37 cellular contexts compared by ENCODE assay signal in the genomic region with DNA sequence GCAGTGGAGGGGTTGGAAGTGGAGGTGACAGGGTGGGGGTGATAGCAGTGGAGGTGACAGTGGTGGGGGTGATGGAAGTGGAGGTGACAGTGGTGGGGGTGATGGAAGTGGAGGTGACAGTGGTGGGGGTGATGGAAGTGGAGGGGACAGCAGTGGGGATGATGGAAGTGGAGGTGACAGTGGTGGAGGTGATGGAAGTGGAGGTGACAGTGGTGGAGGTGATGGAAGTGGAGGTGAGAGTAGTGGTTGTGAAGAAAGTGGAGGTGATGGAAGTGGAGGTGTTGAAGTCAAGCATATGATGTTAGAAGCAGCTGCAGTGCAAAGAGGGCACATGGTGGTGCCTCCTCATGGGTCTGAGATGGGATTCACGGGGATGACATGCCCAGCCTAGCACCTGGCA.
"Had no signal": no experiment of that assay in that cellular context is flagged by ENCODE, and none has a peak within 500 bp of the region (broad histone marks: within the 10 kb centered on the region; RNA-seq: fewer than 3 reads in every experiment).

No MANE protein-coding gene starts in this region.

- H3K36me3 Mint-ChIP-seq: activated CD4-positive, alpha-beta memory T cell treated with anti-CD3 and anti-CD28 coated beads for 36 hours; activated naive CD4-positive, alpha-beta T cell treated with anti-CD3 and anti-CD28 coated beads, Interleukin-2, amount 10 ng/mL, durations not matched to agents 7 days and 5 days; activated naive CD4-positive, alpha-beta T cell treated with anti-CD3 and anti-CD28 coated beads, Interleukin-2, amount 50 U/mL, for 24 hours; activated naive CD8-positive, alpha-beta T cell; activated naive CD8-positive, alpha-beta T cell treated with anti-CD3 and anti-CD28 coated beads, Interleukin-2, amount 10 ng/mL, durations not matched to agents 7 days and 5 days; brain had no signal

- H3K9me3 ChIP-seq: ascending aorta had no signal

- ATAC-seq: activated CD8-positive, alpha-beta T cell treated with anti-CD3 and anti-CD28 coated beads for 36 hours; activated naive CD8-positive, alpha-beta T cell treated with anti-CD3 and anti-CD28 coated beads, Interleukin-2, amount 50 U/mL, for 24 hours; activated T-cell treated with anti-CD3 and anti-CD28 coated beads, Interleukin-2, amount 50 U/mL, for 4 hours; activated T-cell treated with anti-CD3 and anti-CD28 coated beads, Interleukin-2, amount 50 U/mL, for 72 hours; activated T-helper 17 cell treated with anti-CD3 and anti-CD28 coated beads, Interleukin-2, amount 50 U/mL, for 72 hours had no signal

- H3K9me3 Mint-ChIP-seq: activated B cell treated with CpG ODN at 0.5 μM for 24 hours; activated CD4-positive, alpha-beta memory T cell treated with anti-CD3 and anti-CD28 coated beads for 36 hours; activated CD4-positive, alpha-beta T cell treated with anti-CD3 and anti-CD28 coated beads, Interleukin-2, amount 10 ng/mL, durations not matched to agents 24 days and 14 days; activated CD8-positive, alpha-beta T cell treated with anti-CD3 and anti-CD28 coated beads for 36 hours; activated naive CD4-positive, alpha-beta T cell treated with anti-CD3 and anti-CD28 coated beads, Interleukin-2, amount 10 ng/mL, durations not matched to agents 7 days and 5 days; activated naive CD4-positive, alpha-beta T cell treated with anti-CD3 and anti-CD28 coated beads, Interleukin-2, amount 50 U/mL, for 24 hours; activated naive CD8-positive, alpha-beta T cell treated with anti-CD3 and anti-CD28 coated beads, Interleukin-2, amount 10 ng/mL, durations not matched to agents 7 days and 5 days; activated naive CD8-positive, alpha-beta T cell treated with anti-CD3 and anti-CD28 coated beads, Interleukin-2, amount 50 U/mL, for 24 hours; activated T-cell treated with anti-CD3 and anti-CD28 coated beads, Interleukin-2, amount 50 U/mL, for 4 hours; activated T-cell treated with anti-CD3 and anti-CD28 coated beads, Interleukin-2, amount 50 U/mL, for 72 hours; activated T-helper 1 cell treated with anti-CD3 and anti-CD28 coated beads, Interleukin-12 subunit alpha, Interleukin-12 subunit beta, Interleukin-2, Interleukin-4 antibody, amounts not matched to agents 30 ng/mL and 10 ng/mL and 1 ng/mL, durations not matched to agents 14 hours and 24 hours and 36 hours; activated T-helper 17 cell treated with anti-CD3 and anti-CD28 coated beads, Interleukin-2, amount 50 U/mL, for 72 hours; central memory CD8-positive, alpha-beta T cell; T-helper 1 cell treated with Interleukin-12 subunit alpha and Interleukin-12 subunit beta and Interleukin-4 antibody, amounts not matched to agents 30 μg/mL and 1 μg/mL, for 36 hours; T-helper 2 cell treated with Interferon-gamma antibody and Interleukin-4, amounts not matched to agents 5 μg/mL and 100 μg/mL, for 36 hours had no signal

- H3K36me3 ChIP-seq: ascending aorta, cardiac muscle cell had no signal

- H3K4me1 ChIP-seq: ascending aorta had no signal

- H3K4me1 Mint-ChIP-seq: activated CD4-positive, alpha-beta T cell treated with anti-CD3 and anti-CD28 coated beads, Interleukin-2, amount 10 ng/mL, durations not matched to agents 24 days and 14 days; activated naive CD4-positive, alpha-beta T cell treated with anti-CD3 and anti-CD28 coated beads, Interleukin-2, amount 10 ng/mL, durations not matched to agents 7 days and 5 days; activated naive CD4-positive, alpha-beta T cell treated with anti-CD3 and anti-CD28 coated beads, Interleukin-2, amount 50 U/mL, for 24 hours; activated naive CD8-positive, alpha-beta T cell treated with anti-CD3 and anti-CD28 coated beads, Interleukin-2, amount 10 ng/mL, durations not matched to agents 7 days and 5 days; activated naive CD8-positive, alpha-beta T cell treated with anti-CD3 and anti-CD28 coated beads, Interleukin-2, amount 50 U/mL, for 24 hours; activated T-helper 17 cell treated with anti-CD3 and anti-CD28 coated beads, Interleukin-2, amount 50 U/mL, for 72 hours; central memory CD8-positive, alpha-beta T cell had no signal

- H3K4me3 Mint-ChIP-seq: activated B cell treated with CpG ODN at 0.5 μM for 24 hours; activated CD4-positive, alpha-beta memory T cell treated with anti-CD3 and anti-CD28 coated beads for 36 hours; activated CD4-positive, alpha-beta T cell treated with anti-CD3 and anti-CD28 coated beads, Interleukin-2, amount 10 ng/mL, durations not matched to agents 24 days and 14 days; activated CD8-positive, alpha-beta T cell treated with anti-CD3 and anti-CD28 coated beads for 36 hours; activated naive CD4-positive, alpha-beta T cell treated with anti-CD3 and anti-CD28 coated beads, Interleukin-2, amount 10 ng/mL, durations not matched to agents 7 days and 5 days; activated naive CD4-positive, alpha-beta T cell treated with anti-CD3 and anti-CD28 coated beads, Interleukin-2, amount 50 U/mL, for 24 hours; activated naive CD8-positive, alpha-beta T cell; activated naive CD8-positive, alpha-beta T cell treated with anti-CD3 and anti-CD28 coated beads, Interleukin-2, amount 10 ng/mL, durations not matched to agents 7 days and 5 days; activated naive CD8-positive, alpha-beta T cell treated with anti-CD3 and anti-CD28 coated beads, Interleukin-2, amount 50 U/mL, for 24 hours; activated T-cell treated with anti-CD3 and anti-CD28 coated beads, Interleukin-2, amount 50 U/mL, for 4 hours; activated T-cell treated with anti-CD3 and anti-CD28 coated beads, Interleukin-2, amount 50 U/mL, for 72 hours; activated T-helper 1 cell treated with anti-CD3 and anti-CD28 coated beads, Interleukin-12 subunit alpha, Interleukin-12 subunit beta, Interleukin-2, Interleukin-4 antibody, amounts not matched to agents 30 ng/mL and 10 ng/mL and 1 ng/mL, durations not matched to agents 14 hours and 24 hours and 36 hours; activated T-helper 17 cell treated with anti-CD3 and anti-CD28 coated beads, Interleukin-2, amount 50 U/mL, for 72 hours; brain; central memory CD8-positive, alpha-beta T cell; T-helper 1 cell treated with Interleukin-12 subunit alpha and Interleukin-12 subunit beta and Interleukin-4 antibody, amounts not matched to agents 30 μg/mL and 1 μg/mL, for 36 hours; T-helper 2 cell treated with Interferon-gamma antibody and Interleukin-4, amounts not matched to agents 5 μg/mL and 100 μg/mL, for 36 hours had no signal

- H3K4me3 ChIP-seq: ascending aorta, cardiac muscle cell had no signal

- H3K27me3 Mint-ChIP-seq: activated CD4-positive, alpha-beta memory T cell treated with anti-CD3 and anti-CD28 coated beads for 36 hours; activated naive CD4-positive, alpha-beta T cell treated with anti-CD3 and anti-CD28 coated beads, Interleukin-2, amount 50 U/mL, for 24 hours; activated naive CD8-positive, alpha-beta T cell; activated naive CD8-positive, alpha-beta T cell treated with anti-CD3 and anti-CD28 coated beads, Interleukin-2, amount 50 U/mL, for 24 hours; activated T-helper 17 cell treated with anti-CD3 and anti-CD28 coated beads, Interleukin-2, amount 50 U/mL, for 72 hours had no signal

- DNase-seq: activated B cell treated with CpG ODN at 0.5 μM for 24 hours; activated CD4-positive, alpha-beta memory T cell treated with anti-CD3 and anti-CD28 coated beads for 36 hours; activated CD4-positive, alpha-beta T cell treated with anti-CD3 and anti-CD28 coated beads for 4 hours; activated CD4-positive, alpha-beta T cell treated with anti-CD3 and anti-CD28 coated beads, Interleukin-2, amount 10 ng/mL, durations not matched to agents 24 days and 14 days; activated CD4-positive, alpha-beta T cell treated with anti-CD3 and anti-CD28 coated beads, Interleukin-2, amount 50 U/mL, for 1 hour; activated CD4-positive, alpha-beta T cell treated with anti-CD3 and anti-CD28 coated beads, Interleukin-2, amount 50 U/mL, for 4 hours; activated CD4-positive, CD25-positive, alpha-beta regulatory T cell treated with anti-CD3 and anti-CD28 coated beads, Interleukin-2, amount 50 U/mL, for 72 hours; activated CD8-positive, alpha-beta memory T cell treated with anti-CD3 and anti-CD28 coated beads, Interleukin-2, amount 50 U/mL, for 4 hours; activated CD8-positive, alpha-beta T cell treated with anti-CD3 and anti-CD28 coated beads for 36 hours; activated effector memory CD4-positive, alpha-beta T cell treated with anti-CD3 and anti-CD28 coated beads, Interleukin-2, amount 50 U/mL, for 16 hours; activated gamma-delta T cell treated with Interleukin-2 at 50 U/mL for 16 hours; activated naive CD4-positive, alpha-beta T cell treated with anti-CD3 and anti-CD28 coated beads, Interleukin-2, amount 10 ng/mL, durations not matched to agents 7 days and 5 days; activated naive CD4-positive, alpha-beta T cell treated with Interleukin-2 at 50 U/mL for 16 hours; activated naive CD8-positive, alpha-beta T cell treated with anti-CD3 and anti-CD28 coated beads, Interleukin-2, amount 10 ng/mL, durations not matched to agents 7 days and 5 days; activated naive CD8-positive, alpha-beta T cell treated with anti-CD3 and anti-CD28 coated beads, Interleukin-2, amount 50 U/mL, for 24 hours; activated T-cell treated with anti-CD3 and anti-CD28 coated beads for 4 hours; activated T-cell treated with anti-CD3 and anti-CD28 coated beads, Interleukin-2, amount 50 U/mL, for 1 hour; activated T-cell treated with anti-CD3 and anti-CD28 coated beads, Interleukin-2, amount 50 U/mL, for 4 hours; activated T-cell treated with anti-CD3 and anti-CD28 coated beads, Interleukin-2, amount 50 U/mL, for 72 hours; amygdala; anterior cingulate cortex; caudate nucleus; cerebellar nuclear complex; T-helper 1 cell; T-helper 2 cell; T-helper 9 cell had no signal

- H3K27ac ChIP-seq: ascending aorta, cardiac muscle cell, VCaP had no signal

- H3K27ac Mint-ChIP-seq: activated B cell treated with CpG ODN at 0.5 μM for 24 hours; activated CD4-positive, alpha-beta memory T cell treated with anti-CD3 and anti-CD28 coated beads for 36 hours; activated CD4-positive, alpha-beta T cell treated with anti-CD3 and anti-CD28 coated beads, Interleukin-2, amount 10 ng/mL, durations not matched to agents 24 days and 14 days; activated CD8-positive, alpha-beta T cell treated with anti-CD3 and anti-CD28 coated beads for 36 hours; activated naive CD4-positive, alpha-beta T cell treated with anti-CD3 and anti-CD28 coated beads, Interleukin-2, amount 10 ng/mL, durations not matched to agents 7 days and 5 days; activated naive CD8-positive, alpha-beta T cell; activated naive CD8-positive, alpha-beta T cell treated with anti-CD3 and anti-CD28 coated beads, Interleukin-2, amount 10 ng/mL, durations not matched to agents 7 days and 5 days; activated naive CD8-positive, alpha-beta T cell treated with anti-CD3 and anti-CD28 coated beads, Interleukin-2, amount 50 U/mL, for 24 hours; activated T-cell treated with anti-CD3 and anti-CD28 coated beads, Interleukin-2, amount 50 U/mL, for 72 hours; activated T-helper 1 cell treated with anti-CD3 and anti-CD28 coated beads, Interleukin-12 subunit alpha, Interleukin-12 subunit beta, Interleukin-2, Interleukin-4 antibody, amounts not matched to agents 30 ng/mL and 10 ng/mL and 1 ng/mL, durations not matched to agents 14 hours and 24 hours and 36 hours; T-helper 1 cell treated with Interleukin-12 subunit alpha and Interleukin-12 subunit beta and Interleukin-4 antibody, amounts not matched to agents 30 μg/mL and 1 μg/mL, for 36 hours; T-helper 2 cell treated with Interferon-gamma antibody and Interleukin-4, amounts not matched to agents 5 μg/mL and 100 μg/mL, for 36 hours had no signal

- H3K27me3 ChIP-seq: ascending aorta, cardiac muscle cell had no signal
